ENCODE assay signal across 1 cellular context in genomic region chr13:23488442-23488841, GRCh38.
TF ChIP-seq lines count a peak whose summit lies in the region.

No MANE protein-coding gene starts in this region.

TF ChIP-seq in SK-N-SH, 30 proteins besides CTCF, POLR2A, EP300 and RAD21 (continued from another document):
- TF ChIP-seq, protein P1, sequence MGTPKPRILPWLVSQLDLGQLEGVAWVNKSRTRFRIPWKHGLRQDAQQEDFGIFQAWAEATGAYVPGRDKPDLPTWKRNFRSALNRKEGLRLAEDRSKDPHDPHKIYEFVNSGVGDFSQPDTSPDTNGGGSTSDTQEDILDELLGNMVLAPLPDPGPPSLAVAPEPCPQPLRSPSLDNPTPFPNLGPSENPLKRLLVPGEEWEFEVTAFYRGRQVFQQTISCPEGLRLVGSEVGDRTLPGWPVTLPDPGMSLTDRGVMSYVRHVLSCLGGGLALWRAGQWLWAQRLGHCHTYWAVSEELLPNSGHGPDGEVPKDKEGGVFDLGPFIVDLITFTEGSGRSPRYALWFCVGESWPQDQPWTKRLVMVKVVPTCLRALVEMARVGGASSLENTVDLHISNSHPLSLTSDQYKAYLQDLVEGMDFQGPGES (IDR thresholded peaks at IDR 0.05; ENCODE audit: low read depth, low read length): no peak
- TF ChIP-seq TCF12 (IDR thresholded peaks at IDR 0.05): peak; percentile 58
- TF ChIP-seq REST (IDR thresholded peaks at IDR 0.05; ENCODE audit: low read depth, low read length): no peak
- TF ChIP-seq YY1 (IDR thresholded peaks at IDR 0.05; ENCODE audit: low read depth): no peak
- TF ChIP-seq, protein P2, sequence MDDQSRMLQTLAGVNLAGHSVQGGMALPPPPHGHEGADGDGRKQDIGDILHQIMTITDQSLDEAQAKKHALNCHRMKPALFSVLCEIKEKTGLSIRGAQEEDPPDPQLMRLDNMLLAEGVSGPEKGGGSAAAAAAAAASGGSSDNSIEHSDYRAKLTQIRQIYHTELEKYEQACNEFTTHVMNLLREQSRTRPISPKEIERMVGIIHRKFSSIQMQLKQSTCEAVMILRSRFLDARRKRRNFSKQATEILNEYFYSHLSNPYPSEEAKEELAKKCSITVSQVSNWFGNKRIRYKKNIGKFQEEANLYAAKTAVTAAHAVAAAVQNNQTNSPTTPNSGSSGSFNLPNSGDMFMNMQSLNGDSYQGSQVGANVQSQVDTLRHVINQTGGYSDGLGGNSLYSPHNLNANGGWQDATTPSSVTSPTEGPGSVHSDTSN (IDR thresholded peaks at IDR 0.05): peak; percentile 60
- TF ChIP-seq SMC3 (IDR thresholded peaks at IDR 0.05; ENCODE audit: low read depth, low read length): no peak
- no peak for TF ChIP-seq TAF1 (IDR thresholded peaks at IDR 0.05; ENCODE audit: borderline replicate concordance, low read depth, low read length)
- TF ChIP-seq RCOR1 (IDR thresholded peaks at IDR 0.05; ENCODE audit: low read length): no peak
- no peak for TF ChIP-seq RXRA (IDR thresholded peaks at IDR 0.05; ENCODE audit: borderline replicate concordance, low read depth)
- no peak for TF ChIP-seq MXI1 (IDR thresholded peaks at IDR 0.05; ENCODE audit: low read depth, low read length)
- TF ChIP-seq JUND (IDR thresholded peaks at IDR 0.05): no peak
- peak; percentile 66 for TF ChIP-seq NFIC (IDR thresholded peaks at IDR 0.05; ENCODE audit: borderline replicate concordance)
